Comparison of ENCODE assay signal across 1 cellular context in genomic region chr6:16757332-16757731, GRCh38.
A peak's percentile ranks its signal among the peaks of the same experiment; 100 is the strongest.
TF ChIP-seq lines count a peak whose summit lies in the region.

No MANE protein-coding gene starts in this region.

TF ChIP-seq in HEK293, 187 proteins besides CTCF, POLR2A, EP300 and RAD21 (continued from another document and continues in another):
- TF ChIP-seq ZNF830 (tag by site-specific recombination; IDR thresholded peaks at IDR 0.05; ENCODE audit: low read depth) (no peak), ZNF184 (tag by site-specific recombination; IDR thresholded peaks at IDR 0.05) (0 out of 2 replicates have a peak, but pooled peaks have one; percentile 4), ATF2 (tag by site-specific recombination; IDR thresholded peaks at IDR 0.05; ENCODE audit: low read depth) (peak; percentile 69), ZBTB10 (tag by site-specific recombination; IDR thresholded peaks at IDR 0.05) (no peak), SP2 (tag by site-specific recombination; IDR thresholded peaks at IDR 0.05) (no peak), ZNF202 (tag by site-specific recombination; IDR thresholded peaks at IDR 0.05; ENCODE audit: borderline replicate concordance) (no peak), ZBTB8A (tag by site-specific recombination; IDR thresholded peaks at IDR 0.05) (peak; percentile 50), GLI4 (tag by site-specific recombination; IDR thresholded peaks at IDR 0.05) (no peak), ZNF664 (tag by site-specific recombination; IDR thresholded peaks at IDR 0.05) (peak; percentile 99), ZNF148 (tag by site-specific recombination; IDR thresholded peaks at IDR 0.05; ENCODE audit: borderline replicate concordance) (no peak), ZNF354C (tag by site-specific recombination; IDR thresholded peaks at IDR 0.05; ENCODE audit: borderline replicate concordance, low read depth) (no peak), ZNF133 (tag by site-specific recombination; IDR thresholded peaks at IDR 0.05) (no peak), ZNF248 (tag by site-specific recombination; IDR thresholded peaks at IDR 0.05) (no peak), OVOL3 (tag by site-specific recombination; IDR thresholded peaks at IDR 0.05) (peak; percentile 96), ZNF558 (tag by site-specific recombination; IDR thresholded peaks at IDR 0.05) (no peak), ZNF747 (tag by site-specific recombination; IDR thresholded peaks at IDR 0.05) (no peak), BCL11B (tag by site-specific recombination; IDR thresholded peaks at IDR 0.05; ENCODE audit: low read depth) (no peak), ZBTB49 (tag by site-specific recombination; IDR thresholded peaks at IDR 0.05; ENCODE audit: low read depth) (0 out of 2 replicates have a peak, but pooled peaks have one; percentile 30), HOXC10 (CRISPR knock-in tag; IDR thresholded peaks at IDR 0.05) (no peak), SP3 (tag by site-specific recombination; IDR thresholded peaks at IDR 0.05) (no peak), ZEB2 (tag by site-specific recombination; IDR thresholded peaks at IDR 0.05) (peak; percentile 11; the same call in 1 of the 2 replicates), ZXDB (tag by site-specific recombination; IDR thresholded peaks at IDR 0.05) (peak; percentile 73), ZNF132 (tag by site-specific recombination; IDR thresholded peaks at IDR 0.05; ENCODE audit: borderline replicate concordance) (no peak), ZNF324 (tag by site-specific recombination; IDR thresholded peaks at IDR 0.05) (no peak), HOXA7 (CRISPR knock-in tag; IDR thresholded peaks at IDR 0.05; ENCODE audit: borderline replicate concordance) (no peak), ZNF580 (tag by site-specific recombination; IDR thresholded peaks at IDR 0.05) (peak; percentile 92), IKZF3 (tag by site-specific recombination; IDR thresholded peaks at IDR 0.05) (peak; percentile 96), ZNF169 (tag by site-specific recombination; IDR thresholded peaks at IDR 0.05) (no peak), ZNF596 (tag by site-specific recombination; IDR thresholded peaks at IDR 0.05) (peak; percentile 81), PATZ1 (tag by site-specific recombination; IDR thresholded peaks at IDR 0.05) (0 out of 2 replicates have a peak, but pooled peaks have one; percentile 19), ZNF221 (tag by site-specific recombination; IDR thresholded peaks at IDR 0.05; ENCODE audit: borderline replicate concordance) (no peak), ZNF621 (tag by site-specific recombination; IDR thresholded peaks at IDR 0.05) (no peak), ZNF121 (tag by site-specific recombination; IDR thresholded peaks at IDR 0.05) (0 out of 2 replicates have a peak, but pooled peaks have one; percentile 16), ZNF548 (tag by site-specific recombination; IDR thresholded peaks at IDR 0.05) (no peak), ZSCAN18 (tag by site-specific recombination; IDR thresholded peaks at IDR 0.05) (no peak), ZNF449 (tag by site-specific recombination; IDR thresholded peaks at IDR 0.05) (0 out of 2 replicates have a peak, but pooled peaks have one; percentile 13), SALL2 (tag by site-specific recombination; IDR thresholded peaks at IDR 0.05; ENCODE audit: borderline replicate concordance) (no peak), ZNF341 (tag by site-specific recombination; IDR thresholded peaks at IDR 0.05; ENCODE audit: low read depth) (peak; percentile 12; the same call in 1 of the 2 replicates), PRDM10 (tag by site-specific recombination; IDR thresholded peaks at IDR 0.05) (peak; percentile 25; the same call in 1 of the 2 replicates), ZNF704 (tag by site-specific recombination; IDR thresholded peaks at IDR 0.05) (no peak), ZNF394 (tag by site-specific recombination; IDR thresholded peaks at IDR 0.05; ENCODE audit: borderline replicate concordance) (0 out of 2 replicates have a peak, but pooled peaks have one; percentile 29)
